Comparison of ENCODE assay signal across 1 cellular context in genomic region chr12:56152132-56152755, GRCh38.
TF ChIP-seq lines count a peak whose summit lies in the region.

TSS of gene MYL6B (plus strand) at chr12:56152587. CDS start at chr12:56153919, 1,332 bp downstream.

TF ChIP-seq in H1, 55 proteins besides CTCF, POLR2A, EP300 and RAD21 (continued from another document):
- TF ChIP-seq ATF2 (IDR thresholded peaks at IDR 0.05; ENCODE audit: low read length): no peak
- peak; percentile 46 for TF ChIP-seq KDM4A (IDR thresholded peaks at IDR 0.05; ENCODE audit: low read depth, low read length, severe bottlenecking)
- TF ChIP-seq JUN (IDR thresholded peaks at IDR 0.05; ENCODE audit: low read depth, low read length): no peak
- no peak for TF ChIP-seq TAF7 (optimal IDR thresholded peaks at IDR 0.05; ENCODE audit: borderline replicate concordance, low read depth, low read length)
- no peak for TF ChIP-seq TEAD4 (IDR thresholded peaks at IDR 0.05; ENCODE audit: low read depth, low read length)
- peak; percentile 66 for TF ChIP-seq SIX5 (IDR thresholded peaks at IDR 0.05; ENCODE audit: low read depth, low read length)
- 0 out of 2 replicates have a peak, but pooled peaks have one; percentile 27 for TF ChIP-seq KDM5A (IDR thresholded peaks at IDR 0.05; ENCODE audit: low read length)
- no peak for TF ChIP-seq CBX8 (IDR thresholded peaks at IDR 0.05; ENCODE audit: borderline replicate concordance, low read depth, low read length)
- TF ChIP-seq KDM1A (IDR thresholded peaks at IDR 0.05; ENCODE audit: borderline replicate concordance, low read length): no peak
- peak in 1 of 2 experiments; percentile 88; a peak in 2 of 4 replicates for TF ChIP-seq SIN3A (conservative IDR thresholded peaks at IDR 0.05 in 1 of 2, IDR thresholded peaks at IDR 0.05 in 1 of 2; ENCODE audit: low read depth in 1 of 2, low read length in 2 of 2)
- TF ChIP-seq BCL11A (IDR thresholded peaks at IDR 0.05; ENCODE audit: low read depth in 2 of 2, low read length in 2 of 2): no peak
- no peak for TF ChIP-seq GTF2F1 (IDR thresholded peaks at IDR 0.05; ENCODE audit: borderline replicate concordance, low read depth, low read length)
- no peak for TF ChIP-seq SP4 (IDR thresholded peaks at IDR 0.05; ENCODE audit: low read length)
- TF ChIP-seq TBP (IDR thresholded peaks at IDR 0.05; ENCODE audit: low read depth, low read length): peak; percentile 71; the same call in 1 of the 2 replicates
- TF ChIP-seq USF2 (IDR thresholded peaks at IDR 0.05; ENCODE audit: low read length): no peak
- TF ChIP-seq YY1 (IDR thresholded peaks at IDR 0.05; ENCODE audit: low read depth, low read length): peak; percentile 86
- no peak for TF ChIP-seq NRF1 (IDR thresholded peaks at IDR 0.05; ENCODE audit: low read depth, low read length)
- TF ChIP-seq HDAC2 (IDR thresholded peaks at IDR 0.05; ENCODE audit: borderline replicate concordance in 1 of 2, low read depth in 2 of 2, low read length in 2 of 2): no peak
- no peak for TF ChIP-seq MAX (IDR thresholded peaks at IDR 0.05)
- TF ChIP-seq ZNF274 (IDR thresholded peaks at IDR 0.05; ENCODE audit: borderline replicate concordance, extremely low read depth, low read length): no peak
- peak; percentile 45; the same call in 1 of the 2 replicates for TF ChIP-seq GABPA (IDR thresholded peaks at IDR 0.05; ENCODE audit: borderline replicate concordance, insufficient read depth, low read length)
- no peak for TF ChIP-seq RXRA (IDR thresholded peaks at IDR 0.05; ENCODE audit: insufficient read depth, low read depth, low read length)
- peak; percentile 54; the same call in 1 of the 2 replicates for TF ChIP-seq JUND (IDR thresholded peaks at IDR 0.05; ENCODE audit: low read length)
- TF ChIP-seq RFX5 (IDR thresholded peaks at IDR 0.05; ENCODE audit: borderline replicate concordance, low read depth, low read length): no peak
- no peak for TF ChIP-seq SRF (IDR thresholded peaks at IDR 0.05; ENCODE audit: low read depth, low read length)
- no peak for TF ChIP-seq ATF3 (IDR thresholded peaks at IDR 0.05; ENCODE audit: insufficient read depth, low read depth, low read length)
- no peak for TF ChIP-seq NANOG (IDR thresholded peaks at IDR 0.05; ENCODE audit: insufficient read depth, low read depth, low read length, poor library complexity, severe bottlenecking)
- no peak for TF ChIP-seq MAFK (IDR thresholded peaks at IDR 0.05; ENCODE audit: low read depth, low read length)
- peak; percentile 49; the same call in 1 of the 2 replicates for TF ChIP-seq SP1 (IDR thresholded peaks at IDR 0.05; ENCODE audit: low read depth, low read length)
- TF ChIP-seq RNF2 (IDR thresholded peaks at IDR 0.05; ENCODE audit: borderline replicate concordance, low read depth, low read length, missing control alignments, poor library complexity, severe bottlenecking): no peak
- TF ChIP-seq PHF8 (conservative IDR thresholded peaks at IDR 0.05; ENCODE audit: low read depth, low read length): peak; percentile 66
- no peak for TF ChIP-seq BRCA1 (IDR thresholded peaks at IDR 0.05; ENCODE audit: low read depth, low read length)
- TF ChIP-seq CHD7 (IDR thresholded peaks at IDR 0.05; ENCODE audit: insufficient replicate concordance, low read length): no peak
- TF ChIP-seq POLR2AphosphoS5 (IDR thresholded peaks at IDR 0.05; ENCODE audit: low read depth, low read length): peak; percentile 87
- TF ChIP-seq CBX5 (IDR thresholded peaks at IDR 0.05; ENCODE audit: low read depth, low read length): no peak
- no peak for TF ChIP-seq RBBP5 (IDR thresholded peaks at IDR 0.05; ENCODE audit: borderline replicate concordance, low read depth, low read length)
- peak; percentile 58; the same call in 1 of the 2 replicates for TF ChIP-seq CHD2 (IDR thresholded peaks at IDR 0.05; ENCODE audit: low read length)
- no peak for TF ChIP-seq CEBPB (IDR thresholded peaks at IDR 0.05; ENCODE audit: low read depth, low read length)
- TF ChIP-seq EGR1 (IDR thresholded peaks at IDR 0.05; ENCODE audit: borderline replicate concordance, low read depth, low read length): no peak
- TF ChIP-seq BACH1 (IDR thresholded peaks at IDR 0.05; ENCODE audit: low read length): no peak
- TF ChIP-seq POU5F1 (IDR thresholded peaks at IDR 0.05; ENCODE audit: low read depth, low read length): no peak
- no peak for TF ChIP-seq E2F6 (IDR thresholded peaks at IDR 0.05)
- no peak for TF ChIP-seq FOSL1 (IDR thresholded peaks at IDR 0.05; ENCODE audit: insufficient read depth, low read depth, low read length)
- TF ChIP-seq SP2 (IDR thresholded peaks at IDR 0.05; ENCODE audit: low read length): no peak
